23 cellular contexts compared by ENCODE assay signal in the genomic region with DNA sequence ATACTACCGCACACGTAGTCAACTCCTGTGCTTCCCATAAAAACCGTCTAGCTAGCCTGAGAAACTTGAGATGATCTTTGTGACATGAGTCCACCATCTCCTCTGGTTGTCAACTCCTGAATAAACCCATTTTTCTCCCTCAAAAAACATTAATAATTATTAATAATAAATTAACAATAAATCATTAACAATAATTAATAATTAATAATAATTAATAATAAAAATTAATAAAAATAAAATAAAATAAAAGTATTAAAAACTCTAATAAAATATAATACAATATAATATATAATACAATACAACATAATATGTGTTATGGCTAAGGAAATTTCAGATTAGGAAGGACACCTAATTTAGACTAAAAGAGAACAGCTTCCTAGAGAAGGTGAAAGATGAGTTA. TPM values are rescaled to one million over a fixed set of nuclear protein-coding genes. Genes with fewer than 3 reads are reported as not detected.
DNase-seq lines count a peak whose midpoint lies in the region; ATAC-seq, FAIRE-seq and TF ChIP-seq lines count a peak whose summit lies in the region.
"Had no signal": no experiment of that assay in that cellular context is flagged by ENCODE, and none has a peak within 500 bp of the region (broad histone marks: within the 10 kb centered on the region; RNA-seq: fewer than 3 reads in every experiment).

No MANE protein-coding gene starts in this region.

- H3K18ac ChIP-seq in trophoblast cell (ENCODE audit: low read length), result no peak overlapping the region

- FAIRE-seq in G401.6 (lab: Jason Lieb, UNC), result peak; percentile 85
- FAIRE-seq in frontal cortex (lab: Jason Lieb, UNC), result peak; percentile 87
- FAIRE-seq: A549, GM12878, GM19239, HTR-8/SVneo had no signal

- no peak for TF ChIP-seq CTCF in WTC11 (IDR thresholded peaks at IDR 0.05)
- TF ChIP-seq CTCF in RWPE1 (conservative IDR thresholded peaks at IDR 0.05; ENCODE audit: low read depth), result no peak

- peaks cover 28% of the 10 kb centered on the region for H3K27me3 Mint-ChIP-seq in WTC11 (ENCODE audit: low read depth)
- H3K27me3 Mint-ChIP-seq: CD4-positive, alpha-beta T cell had no signal

- H3K4me3 ChIP-seq in trophoblast cell (ENCODE audit: low read depth, low read length), result no peak overlapping the region
- H3K4me3 ChIP-seq: A549, GM12878, GM23248, HAP-1 had no signal

- no peak overlapping the region for H2BK12ac ChIP-seq in trophoblast cell (ENCODE audit: low read length)

- H3K9me3 Mint-ChIP-seq in WTC11, result peaks cover 55% of the 10 kb centered on the region

- no peak overlapping the region for H3K23ac ChIP-seq in trophoblast cell (ENCODE audit: low read length)

- peaks cover 15% of the 10 kb centered on the region for H3K4me1 Mint-ChIP-seq in WTC11

- H3K9me3 ChIP-seq in trophoblast cell (ENCODE audit: insufficient read depth, low read depth, low read length), result no peaks in the 10 kb centered on the region
- H3K9me3 ChIP-seq: A549, HAP-1 had no signal

- WGBS in trophoblast cell (ENCODE audit: extremely low coverage, insufficient coverage, insufficient read length), result no CpG with 5 or more reads among the region's 3 CpGs

- H3K27ac Mint-ChIP-seq in WTC11, result no peak overlapping the region
- H3K27ac Mint-ChIP-seq: CD4-positive, alpha-beta T cell had no signal

- POLR2A ChIA-PET in WTC11 (lab: Charles Lee) (no interaction called here), RWPE1 (lab: Yijun Ruan, JAX; ENCODE audit: low non-redundant PET) (no interaction called here)

- CTCF ChIA-PET in WTC11 (lab: Charles Lee) (no interaction called here), RWPE1 (lab: Yijun Ruan, JAX) (no interaction called here)

- H3K36me3 ChIP-seq in trophoblast cell (ENCODE audit: control insufficient read depth in 1 of 2, insufficient read depth in 2 of 2, low read length in 2 of 2), result no peaks in the 10 kb centered on the region
- H3K36me3 ChIP-seq: HAP-1 had no signal

- peaks cover 54% of the 10 kb centered on the region for H3K36me3 Mint-ChIP-seq in WTC11

- no peak for ATAC-seq in WTC11
- ATAC-seq in HG02798 (IDR thresholded peaks at IDR 0.05; ENCODE audit: poor library complexity, unreplicated experiment), result no peak
- ATAC-seq: A549, GM12878 had no signal

- H2BK120ac ChIP-seq in trophoblast cell (ENCODE audit: insufficient read depth, low read length, poor library complexity), result no peak overlapping the region

- H3K27me3 ChIP-seq in trophoblast cell (ENCODE audit: insufficient read depth, low read length), result no peaks in the 10 kb centered on the region

- H4K12ac ChIP-seq in trophoblast cell (ENCODE audit: low read depth, low read length), result no peak overlapping the region

- H3K79me2 ChIP-seq in trophoblast cell (ENCODE audit: control insufficient read depth, insufficient read depth, low read length, poor library complexity), result no peaks in the 10 kb centered on the region

- no peak overlapping the region for H3K14ac ChIP-seq in trophoblast cell (ENCODE audit: low read length)

- no peak overlapping the region for H3K4me2 ChIP-seq in trophoblast cell (ENCODE audit: low read length)
- H3K4me2 ChIP-seq: A549 had no signal

- H4K91ac ChIP-seq in trophoblast cell (ENCODE audit: low read depth, low read length), result no peak overlapping the region

- no peak overlapping the region for H4K8ac ChIP-seq in trophoblast cell (ENCODE audit: low read depth, low read length)

- no peak overlapping the region for H3K4me3 Mint-ChIP-seq in WTC11
- H3K4me3 Mint-ChIP-seq: CD4-positive, alpha-beta T cell had no signal

- H3K27ac ChIP-seq in trophoblast cell (ENCODE audit: low read depth, low read length) (no peak overlapping the region), RWPE1 (no peak overlapping the region)
- H3K27ac ChIP-seq: A549, C4-2B, GM23248 had no signal

- DNase-seq in WTC11 (ENCODE audit: low spot score) (no peak), frontal cortex (ENCODE audit: low spot score in 2 of 2) (no peak), trophoblast cell (no peak), NCI-H446 treated with DMSO at 0.1 percent for 48 hours (lab: John Stamatoyannopoulos, UW) (no peak), RWPE1 (ENCODE audit: low spot score) (no peak)
- DNase-seq: AML-193; CD4-positive, alpha-beta T cell; DMS153; DMS79; GM23248; IMR-90; KBM-7 had no signal

- no peak overlapping the region for H3K4ac ChIP-seq in trophoblast cell (ENCODE audit: low read depth, low read length)

- no peaks in the 10 kb centered on the region for H3K79me1 ChIP-seq in trophoblast cell (ENCODE audit: low read length)

- H3K9ac ChIP-seq in trophoblast cell (ENCODE audit: low read length), result peak overlapping the region; percentile 49
- H3K9ac ChIP-seq: GM23248 had no signal

- no peak overlapping the region for H2AFZ ChIP-seq in trophoblast cell (ENCODE audit: insufficient read depth, low read length, poor library complexity)
- H2AFZ ChIP-seq: GM23248 had no signal

- no peaks in the 10 kb centered on the region for H3K4me1 ChIP-seq in trophoblast cell (ENCODE audit: control insufficient read depth in 1 of 2, insufficient read depth in 2 of 2, low read length in 2 of 2)
- H3K4me1 ChIP-seq: A549, HAP-1 had no signal

- H2BK5ac ChIP-seq in trophoblast cell (ENCODE audit: low read depth, low read length, poor library complexity), result no peak overlapping the region

- no peak overlapping the region for H2AK5ac ChIP-seq in trophoblast cell (ENCODE audit: low read length)

TF ChIP-seq in WTC11, 78 proteins besides CTCF, POLR2A, EP300 and RAD21:
- TF ChIP-seq HMGA2 (CRISPR knock-in tag; IDR thresholded peaks at IDR 0.05) (peak; percentile 100), SOX15 (CRISPR knock-in tag; IDR thresholded peaks at IDR 0.05) (no peak)
TF ChIP-seq in WTC11: peak in this region for 1.

RNA-seq across cellular contexts. Expression of gene TMPRSS11E, which starts 20.7 kb away (rescaled TPM):
- 1.9 to 3.5 TPM (median 2.9 TPM) in 3 replicates for total RNA-seq in WTC11 (2021)
- not detected for total RNA-seq in frontal cortex
- 2.1 and 2.7 TPM in 2 replicates for polyA plus RNA-seq in trophoblast cell (2013)
- total RNA-seq: CD4-positive, alpha-beta T cell; Daoy; GM12878; GM23248; H4; IMR-90 had no signal
- polyA plus RNA-seq: A549, BJ, GM12878, GM23248, IMR-90 had no signal
